ENCODE assay signal across 8 cellular contexts in the genomic region with DNA sequence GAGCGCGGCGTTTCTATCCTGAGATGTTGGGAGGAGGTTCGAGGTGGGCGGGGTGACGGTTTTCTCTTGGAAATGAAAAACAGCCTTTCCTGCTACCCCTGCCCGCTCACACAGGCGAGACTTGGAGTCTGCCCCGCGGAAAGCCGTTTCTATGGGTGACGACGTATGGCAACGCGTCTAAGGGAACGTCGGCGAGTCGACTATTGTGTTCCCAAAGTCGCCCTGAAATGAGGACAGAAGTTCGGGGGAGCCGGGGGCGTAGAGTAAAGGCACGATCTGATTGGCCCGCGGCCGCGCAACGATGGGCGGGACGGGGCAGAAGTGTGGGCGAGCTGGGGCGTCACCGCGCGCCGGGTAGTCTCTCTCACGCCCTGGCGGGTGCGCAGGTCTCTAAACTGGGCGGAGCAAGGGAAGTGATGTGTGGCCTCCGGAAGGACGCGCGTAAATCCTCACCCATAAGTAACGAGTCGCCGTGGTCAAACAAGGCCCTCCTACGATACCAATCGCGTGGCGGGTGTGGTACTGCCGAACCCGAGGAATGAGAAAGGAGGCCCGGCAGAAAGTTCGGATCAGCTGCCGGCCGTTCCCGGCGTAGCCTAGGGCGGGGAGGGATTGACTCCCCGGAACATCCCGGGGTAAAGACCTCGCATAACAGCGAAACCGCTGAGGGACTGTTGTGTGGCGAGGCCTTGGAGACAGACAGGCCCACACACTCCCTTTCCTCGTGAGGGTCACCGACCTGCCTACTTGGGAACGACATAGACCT.
DNase-seq lines count a peak whose midpoint lies in the region; TF ChIP-seq lines count a peak whose summit lies in the region.

No MANE protein-coding gene starts in this region.

- TF ChIP-seq CTCF in nephron progenitor cell (IDR thresholded peaks at IDR 0.05), result no peak

- peak; percentile 95 for DNase-seq in G401 (ENCODE audit: low spot score)
- peak; percentile 96 to 97 for DNase-seq in HAP-1 (ENCODE audit: low spot score in 2 of 2)
- DNase-seq in MG63, result peak; percentile 98
- peak; percentile 96 to 98 for DNase-seq in SHP77 (lab: John Stamatoyannopoulos, UW)
- peak; percentile 91 for DNase-seq in activated gamma-delta T cell (lab: John Stamatoyannopoulos, UW)
- peak; percentile 98 for DNase-seq in fibroblast of the conjunctiva (ENCODE audit: low read depth)
- DNase-seq in nephron progenitor cell, result peak; percentile 90

- H3K36me3 ChIP-seq in HAP-1 (replicated peaks) (no peaks in the 10 kb centered on the region), MG63 (no peaks in the 10 kb centered on the region)

- H3K27me3 Mint-ChIP-seq in nephron progenitor cell (ENCODE audit: low read depth, poor library complexity), result peaks cover 5% of the 10 kb centered on the region
- no peaks in the 10 kb centered on the region for H3K27me3 Mint-ChIP-seq in stimulated activated naive CD8-positive, alpha-beta T cell treated with anti-CD3 and anti-CD28 coated beads, Interleukin-15, Interleukin-2, amounts not matched to agents 100 ng/mL and 50 ng/mL, for 24 hours

- in situ Hi-C loops in G401 (cut with HindIII; ENCODE audit: low sequenced_read_pairs), result no loop called here
- in situ Hi-C loops in HAP-1 (cut with MboI; ENCODE audit: low sequenced_read_pairs), result no loop called here

- H3K4me1 ChIP-seq in HAP-1, result peaks cover 7% of the 10 kb centered on the region

- peak overlapping the region; percentile 95 for H3K4me3 Mint-ChIP-seq in nephron progenitor cell
- peak overlapping the region; percentile 94 for H3K4me3 Mint-ChIP-seq in stimulated activated naive CD8-positive, alpha-beta T cell treated with anti-CD3 and anti-CD28 coated beads, Interleukin-15, Interleukin-2, amounts not matched to agents 100 ng/mL and 50 ng/mL, for 24 hours

- H3K27ac Mint-ChIP-seq in nephron progenitor cell, result peak overlapping the region; percentile 100
- peak overlapping the region; percentile 96 for H3K27ac Mint-ChIP-seq in stimulated activated naive CD8-positive, alpha-beta T cell treated with anti-CD3 and anti-CD28 coated beads, Interleukin-15, Interleukin-2, amounts not matched to agents 100 ng/mL and 50 ng/mL, for 24 hours

- H3K9me3 ChIP-seq in HAP-1, result no peaks in the 10 kb centered on the region
- H3K9me3 ChIP-seq in MG63, result no peaks in the 10 kb centered on the region; the same call in 1 of the 2 replicates

- peaks cover 17% of the 10 kb centered on the region for H3K4me1 Mint-ChIP-seq in nephron progenitor cell
- H3K4me1 Mint-ChIP-seq in stimulated activated naive CD8-positive, alpha-beta T cell treated with anti-CD3 and anti-CD28 coated beads, Interleukin-15, Interleukin-2, amounts not matched to agents 100 ng/mL and 50 ng/mL, for 24 hours (ENCODE audit: low read depth), result peaks cover 27% of the 10 kb centered on the region

- H3K36me3 Mint-ChIP-seq in nephron progenitor cell (ENCODE audit: low read depth), result peaks cover 7% of the 10 kb centered on the region
- no peaks in the 10 kb centered on the region for H3K36me3 Mint-ChIP-seq in stimulated activated naive CD8-positive, alpha-beta T cell treated with anti-CD3 and anti-CD28 coated beads, Interleukin-15, Interleukin-2, amounts not matched to agents 100 ng/mL and 50 ng/mL, for 24 hours (ENCODE audit: low read depth)

- peaks cover 22% of the 10 kb centered on the region for H3K9me3 Mint-ChIP-seq in nephron progenitor cell
- no peaks in the 10 kb centered on the region for H3K9me3 Mint-ChIP-seq in stimulated activated naive CD8-positive, alpha-beta T cell treated with anti-CD3 and anti-CD28 coated beads, Interleukin-15, Interleukin-2, amounts not matched to agents 100 ng/mL and 50 ng/mL, for 24 hours

- H3K27me3 ChIP-seq in HAP-1 (ENCODE audit: low read depth) (no peaks in the 10 kb centered on the region), MG63 (no peaks in the 10 kb centered on the region)

- H3K4me3 ChIP-seq in HAP-1 (peak overlapping the region; percentile 50), MG63 (peak overlapping the region; percentile 70)

Comparison
In these comparisons a context has a peak if more than half of its experiments do, and no peak if none do; other contexts are left out.
1. Peak in every context shown above with its lines: DNase-seq and H3K4me3 ChIP-seq.